In the genomic region with DNA sequence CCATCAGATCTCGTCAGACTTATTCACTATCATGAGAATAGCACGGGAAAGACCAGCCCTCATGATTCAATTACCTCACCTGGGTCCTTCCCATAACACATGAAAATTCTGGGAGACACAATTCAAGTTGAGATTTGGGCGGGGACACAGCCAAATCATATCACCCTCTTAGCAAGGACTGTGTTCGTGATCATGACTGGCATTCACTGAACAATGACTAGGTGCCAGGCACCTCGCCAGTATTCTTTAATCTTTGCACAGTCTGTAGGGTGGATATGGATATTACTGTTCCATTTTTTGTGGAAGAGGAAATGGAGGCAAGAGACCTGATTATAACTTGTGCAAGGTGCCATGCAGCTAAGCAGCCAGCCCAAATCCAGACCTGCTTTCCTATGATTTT, we compare ENCODE assay signal across 23 cellular contexts.
DNase-seq lines count a peak whose midpoint lies in the region; ATAC-seq and TF ChIP-seq lines count a peak whose summit lies in the region.
"Had no signal": no experiment of that assay in that cellular context is flagged by ENCODE, and none has a peak within 500 bp of the region (broad histone marks: within the 10 kb centered on the region; RNA-seq: fewer than 3 reads in every experiment).

No MANE protein-coding gene starts in this region.

- H3K4me1 ChIP-seq in PC-9 (replicated peaks; ENCODE audit: insufficient read depth): peaks cover 45% of the 10 kb centered on the region

- H3K4me1 Mint-ChIP-seq in Calu3 (ENCODE audit: low read depth, unreplicated experiment) (peaks cover 81% of the 10 kb centered on the region), progenitor cell of endocrine pancreas (ENCODE audit: low read depth) (peaks cover 72% of the 10 kb centered on the region)
- H3K4me1 Mint-ChIP-seq in stimulated activated naive B cell treated with anti-CD40 and anti-IgM and Interleukin-4, amounts not matched to agents 10 μg/mL and 1 μg/mL and 100 μg/mL, for 72 hours: peaks cover 4 to 10% of the 10 kb centered on the region in 2 donors

- no peak overlapping the region; the same call in 1 of the 2 replicates for H3K4me3 ChIP-seq in PC-9
- H3K4me3 ChIP-seq in epithelial cell of esophagus (ENCODE audit: low read length): no peak overlapping the region
- H3K4me3 ChIP-seq: gastrocnemius medialis, GM23248, ovary, tibial artery had no signal

- POLR2A ChIA-PET in PC-9 (lab: Charles Lee; ENCODE audit: unreplicated experiment): interaction anchor here (0.5 kb wide), 1 partner anchor 18 kb away, joined by 4 read pairs; no protein-coding TSS in a partner anchor

- no peak for TF ChIP-seq CTCF in Calu3 (IDR thresholded peaks at IDR 0.05; ENCODE audit: unreplicated experiment)
- TF ChIP-seq CTCF in PC-9 (conservative IDR thresholded peaks at IDR 0.05): no peak
- TF ChIP-seq CTCF in epithelial cell of esophagus (IDR thresholded peaks at IDR 0.05; ENCODE audit: insufficient read depth, low read depth, low read length, missing control alignments): no peak
- no peak for TF ChIP-seq CTCF in progenitor cell of endocrine pancreas (IDR thresholded peaks at IDR 0.05; ENCODE audit: unreplicated experiment)

- H3K4me3 Mint-ChIP-seq in Calu3 (ENCODE audit: low read depth, unreplicated experiment): no peak overlapping the region
- no peak overlapping the region for H3K4me3 Mint-ChIP-seq in progenitor cell of endocrine pancreas (ENCODE audit: low read depth)
- H3K4me3 Mint-ChIP-seq in stimulated activated naive B cell treated with anti-CD40 and anti-IgM and Interleukin-4, amounts not matched to agents 10 μg/mL and 1 μg/mL and 100 μg/mL, for 72 hours: no peak overlapping the region
- H3K4me3 Mint-ChIP-seq: activated CD4-positive, alpha-beta memory T cell treated with anti-CD3 and anti-CD28 coated beads, Interleukin-2, amount 10 ng/mL, durations not matched to agents 7 days and 5 days; dendritic cell treated with granulocyte-macrophage colony-stimulating factor and Interleukin-4, amounts not matched to agents 40 ng/mL and 50 ng/mL, for 4 days; IgD-negative memory B cell; T-helper 2 cell treated with Interferon-gamma antibody and Interleukin-4, amounts not matched to agents 5 μg/mL and 100 μg/mL, for 36 hours had no signal

- no peak for ATAC-seq in GM21576 (IDR thresholded peaks at IDR 0.05; ENCODE audit: unreplicated experiment)
- ATAC-seq in stimulated activated naive B cell treated with anti-CD40 and anti-IgM and Interleukin-4, amounts not matched to agents 10 μg/mL and 1 μg/mL and 100 μg/mL, for 72 hours (replicated peaks): no peak
- ATAC-seq: gastrocnemius medialis had no signal

- H3K9me3 ChIP-seq in PC-9 (ENCODE audit: insufficient read depth, low read depth): no peaks in the 10 kb centered on the region
- H3K9me3 ChIP-seq: gastrocnemius medialis, ovary, tibial artery had no signal

- H3K27ac Mint-ChIP-seq in Calu3 (ENCODE audit: unreplicated experiment): peak overlapping the region; percentile 79
- peak overlapping the region; percentile 73 for H3K27ac Mint-ChIP-seq in progenitor cell of endocrine pancreas
- no peak overlapping the region for H3K27ac Mint-ChIP-seq in stimulated activated naive B cell treated with anti-CD40 and anti-IgM and Interleukin-4, amounts not matched to agents 10 μg/mL and 1 μg/mL and 100 μg/mL, for 72 hours
- H3K27ac Mint-ChIP-seq: activated CD4-positive, alpha-beta memory T cell treated with anti-CD3 and anti-CD28 coated beads, Interleukin-2, amount 10 ng/mL, durations not matched to agents 7 days and 5 days; dendritic cell treated with granulocyte-macrophage colony-stimulating factor and Interleukin-4, amounts not matched to agents 40 ng/mL and 50 ng/mL, for 4 days; IgD-negative memory B cell; T-helper 2 cell treated with Interferon-gamma antibody and Interleukin-4, amounts not matched to agents 5 μg/mL and 100 μg/mL, for 36 hours had no signal

- H3K9me2 ChIP-seq in PC-9 (ENCODE audit: insufficient read depth): no peaks in the 10 kb centered on the region

- peaks cover 17% of the 10 kb centered on the region for H3K36me3 Mint-ChIP-seq in Calu3 (ENCODE audit: insufficient read depth, unreplicated experiment)
- no peaks in the 10 kb centered on the region for H3K36me3 Mint-ChIP-seq in progenitor cell of endocrine pancreas (ENCODE audit: insufficient read depth)
- no peaks in the 10 kb centered on the region for H3K36me3 Mint-ChIP-seq in stimulated activated naive B cell treated with anti-CD40 and anti-IgM and Interleukin-4, amounts not matched to agents 10 μg/mL and 1 μg/mL and 100 μg/mL, for 72 hours

- CTCF ChIA-PET in Calu3 (lab: Charles Lee) (interaction anchor here (0.6 kb wide), 1 partner anchor 1864 kb away, joined by 3 read pairs; no protein-coding TSS in a partner anchor), PC-9 (lab: Charles Lee) (no interaction called here)

- H3K27me3 Mint-ChIP-seq in Calu3 (ENCODE audit: unreplicated experiment): no peaks in the 10 kb centered on the region
- no peaks in the 10 kb centered on the region for H3K27me3 Mint-ChIP-seq in progenitor cell of endocrine pancreas
- no peaks in the 10 kb centered on the region for H3K27me3 Mint-ChIP-seq in stimulated activated naive B cell treated with anti-CD40 and anti-IgM and Interleukin-4, amounts not matched to agents 10 μg/mL and 1 μg/mL and 100 μg/mL, for 72 hours
- H3K27me3 Mint-ChIP-seq: activated CD4-positive, alpha-beta memory T cell treated with anti-CD3 and anti-CD28 coated beads, Interleukin-2, amount 10 ng/mL, durations not matched to agents 7 days and 5 days; dendritic cell treated with granulocyte-macrophage colony-stimulating factor and Interleukin-4, amounts not matched to agents 40 ng/mL and 50 ng/mL, for 4 days; IgD-negative memory B cell had no signal

- no peaks in the 10 kb centered on the region for H3K9me3 Mint-ChIP-seq in Calu3 (ENCODE audit: low read depth, unreplicated experiment)
- no peaks in the 10 kb centered on the region for H3K9me3 Mint-ChIP-seq in progenitor cell of endocrine pancreas (ENCODE audit: low read depth)
- H3K9me3 Mint-ChIP-seq in stimulated activated naive B cell treated with anti-CD40 and anti-IgM and Interleukin-4, amounts not matched to agents 10 μg/mL and 1 μg/mL and 100 μg/mL, for 72 hours: no peaks in the 10 kb centered on the region
- H3K9me3 Mint-ChIP-seq: activated CD4-positive, alpha-beta memory T cell treated with anti-CD3 and anti-CD28 coated beads, Interleukin-2, amount 10 ng/mL, durations not matched to agents 7 days and 5 days; dendritic cell treated with granulocyte-macrophage colony-stimulating factor and Interleukin-4, amounts not matched to agents 40 ng/mL and 50 ng/mL, for 4 days; T-helper 2 cell treated with Interferon-gamma antibody and Interleukin-4, amounts not matched to agents 5 μg/mL and 100 μg/mL, for 36 hours had no signal

- BruUV-seq in Calu3 (replicated peaks; lab: Mats Ljungman, UMichigan) (no TSS peak), PC-9 (replicated peaks; lab: Mats Ljungman, UMichigan) (no TSS peak)

- intact Hi-C loops in Calu3 (cut with micrococcal nuclease; ENCODE audit: unreplicated experiment) (no loop called here), PC-9 (cut with micrococcal nuclease; ENCODE audit: unreplicated experiment) (loop anchor here (2.0 to 5.0 kb wide), 2 partner anchors 51 to 171 kb away; no protein-coding TSS in a partner anchor)

- H3F3A ChIP-seq in PC-9 (ENCODE audit: insufficient read depth, low read depth): peaks cover 25% of the 10 kb centered on the region

- peak overlapping the region; percentile 91 for H3K27ac ChIP-seq in PC-9
- H3K27ac ChIP-seq: gastrocnemius medialis, ovary had no signal

- H3K4me2 ChIP-seq in PC-9: peak overlapping the region; percentile 71

- no peaks in the 10 kb centered on the region for H3K36me3 ChIP-seq in PC-9 (ENCODE audit: low read depth)
- H3K36me3 ChIP-seq: gastrocnemius medialis, ovary, tibial artery had no signal

- no peak overlapping the region for H2AFZ ChIP-seq in PC-9
- H2AFZ ChIP-seq: GM23248 had no signal

- peaks cover 89% of the 10 kb centered on the region for H3K79me2 ChIP-seq in PC-9 (ENCODE audit: low read depth)

- H3K27me3 ChIP-seq in PC-9 (ENCODE audit: insufficient read depth, low read depth): no peaks in the 10 kb centered on the region
- H3K27me3 ChIP-seq: gastrocnemius medialis, ovary, tibial artery had no signal

- DNase-seq in Calu3 (no peak), PC-9 (no peak), epithelial cell of esophagus (ENCODE audit: low read depth) (peak; percentile 28), progenitor cell of endocrine pancreas (ENCODE audit: low spot score, unreplicated experiment) (no peak), KG1 (lab: John Stamatoyannopoulos, UW) (no peak)
- DNase-seq in stimulated activated naive B cell treated with anti-CD40 and anti-IgM and Interleukin-4, amounts not matched to agents 10 μg/mL and 1 μg/mL and 100 μg/mL, for 72 hours: no peak
- DNase-seq: activated CD4-positive, alpha-beta memory T cell treated with anti-CD3 and anti-CD28 coated beads, Interleukin-2, amount 10 ng/mL, durations not matched to agents 7 days and 5 days; activated CD8-positive, alpha-beta memory T cell treated with anti-CD3 and anti-CD28 coated beads, Interleukin-2, amount 50 U/mL, for 4 hours; activated naive CD4-positive, alpha-beta T cell; C1 segment of cervical spinal cord; central memory CD4-positive, alpha-beta T cell; DND-41; gastrocnemius medialis; GM23248; hippocampal formation; ovary; retina; stimulated activated CD4-positive, alpha-beta T cell treated with anti-CD3 and anti-CD28 coated beads, Interleukin-2, amount 100 ng/mL, for 24 hours; tibial artery had no signal

- no peaks in the 10 kb centered on the region for H4K20me1 ChIP-seq in PC-9 (ENCODE audit: insufficient read depth)
